In the genomic region with DNA sequence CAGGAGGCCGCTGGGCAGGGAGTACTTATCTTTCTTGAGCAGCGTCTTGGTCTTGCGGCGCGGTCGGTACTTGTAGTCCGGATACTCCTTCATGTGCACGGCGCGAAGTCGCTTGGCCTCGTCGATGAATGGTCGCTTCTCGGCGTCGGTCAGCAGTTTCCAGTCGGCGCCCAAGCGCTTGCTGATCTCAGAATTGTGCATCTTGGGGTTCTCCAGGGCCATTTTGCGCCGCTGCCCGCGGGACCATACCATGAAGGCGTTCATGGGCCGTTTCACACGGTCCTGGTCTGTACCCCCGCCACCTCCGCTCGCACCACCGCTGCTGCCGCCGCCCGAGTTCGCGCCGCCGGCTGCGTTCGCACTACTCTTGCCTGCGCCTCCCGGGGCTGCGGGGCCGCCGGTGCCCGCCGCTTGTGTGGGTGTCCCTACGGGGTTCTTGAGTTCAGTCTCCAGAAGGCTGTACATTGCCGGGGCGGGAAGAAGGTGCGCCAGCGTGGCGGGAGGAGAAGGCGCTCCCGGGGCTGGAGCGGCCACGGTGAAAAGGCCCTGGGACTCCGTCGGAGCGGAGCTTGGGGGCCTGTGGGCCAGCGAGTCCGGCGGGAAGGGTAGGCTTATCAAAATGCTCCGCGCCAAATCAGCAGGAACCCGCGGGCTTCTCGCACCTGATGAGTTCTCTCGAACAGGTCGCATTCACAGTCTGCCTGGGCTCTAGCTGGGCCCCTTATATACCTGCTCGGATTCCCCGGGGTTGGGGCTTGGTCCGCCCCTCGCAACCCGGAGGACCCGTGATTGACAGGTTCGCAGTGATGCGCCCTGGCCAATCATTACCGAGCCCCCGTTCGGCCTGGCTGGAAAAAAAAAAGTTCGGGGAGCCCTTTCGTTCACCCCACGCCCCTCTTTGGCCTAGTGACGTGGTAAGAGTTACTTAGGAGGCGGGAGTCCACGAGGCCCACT, we compare ENCODE assay signal across 1 cellular context.
TF ChIP-seq lines count a peak whose summit lies in the region.

A gene (minus strand): TSS at position 699 of the 954 bp plus-strand sequence. CDS start 9 bp downstream, at position 690.

TF ChIP-seq in SK-N-SH, 30 proteins besides CTCF, POLR2A, EP300 and RAD21 (continued from another document):
- no peak for TF ChIP-seq TEAD4 (IDR thresholded peaks at IDR 0.05; ENCODE audit: borderline replicate concordance, insufficient read depth)
- no peak for TF ChIP-seq FOSL2 (IDR thresholded peaks at IDR 0.05; ENCODE audit: borderline replicate concordance, low read depth)
- no peak for TF ChIP-seq RCOR1 (IDR thresholded peaks at IDR 0.05; ENCODE audit: low read length)
- TF ChIP-seq JUND (IDR thresholded peaks at IDR 0.05), result no peak
- no peak for TF ChIP-seq GABPA (IDR thresholded peaks at IDR 0.05; ENCODE audit: low read depth)
- TF ChIP-seq, protein P1, sequence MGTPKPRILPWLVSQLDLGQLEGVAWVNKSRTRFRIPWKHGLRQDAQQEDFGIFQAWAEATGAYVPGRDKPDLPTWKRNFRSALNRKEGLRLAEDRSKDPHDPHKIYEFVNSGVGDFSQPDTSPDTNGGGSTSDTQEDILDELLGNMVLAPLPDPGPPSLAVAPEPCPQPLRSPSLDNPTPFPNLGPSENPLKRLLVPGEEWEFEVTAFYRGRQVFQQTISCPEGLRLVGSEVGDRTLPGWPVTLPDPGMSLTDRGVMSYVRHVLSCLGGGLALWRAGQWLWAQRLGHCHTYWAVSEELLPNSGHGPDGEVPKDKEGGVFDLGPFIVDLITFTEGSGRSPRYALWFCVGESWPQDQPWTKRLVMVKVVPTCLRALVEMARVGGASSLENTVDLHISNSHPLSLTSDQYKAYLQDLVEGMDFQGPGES (IDR thresholded peaks at IDR 0.05; ENCODE audit: low read depth, low read length), result no peak
- TF ChIP-seq, protein P2, sequence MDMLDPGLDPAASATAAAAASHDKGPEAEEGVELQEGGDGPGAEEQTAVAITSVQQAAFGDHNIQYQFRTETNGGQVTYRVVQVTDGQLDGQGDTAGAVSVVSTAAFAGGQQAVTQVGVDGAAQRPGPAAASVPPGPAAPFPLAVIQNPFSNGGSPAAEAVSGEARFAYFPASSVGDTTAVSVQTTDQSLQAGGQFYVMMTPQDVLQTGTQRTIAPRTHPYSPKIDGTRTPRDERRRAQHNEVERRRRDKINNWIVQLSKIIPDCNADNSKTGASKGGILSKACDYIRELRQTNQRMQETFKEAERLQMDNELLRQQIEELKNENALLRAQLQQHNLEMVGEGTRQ (IDR thresholded peaks at IDR 0.05; ENCODE audit: borderline replicate concordance, low read depth, low read length), result no peak
